Comparison of ENCODE assay signal across 1 cellular context in genomic region chr1:21022279-21023040, GRCh38.
A peak's percentile ranks its signal among the peaks of the same experiment; 100 is the strongest.
TF ChIP-seq lines count a peak whose summit lies in the region.

No MANE protein-coding gene starts in this region.

TF ChIP-seq in HepG2, 621 proteins besides CTCF, POLR2A, EP300 and RAD21 (continued from another document and continues in another):
- TF ChIP-seq ZNF580 (CRISPR knock-in tag; IDR thresholded peaks at IDR 0.05; ENCODE audit: borderline replicate concordance, low read depth) = 0 out of 2 replicates have a peak, but pooled peaks have one; percentile 28
- TF ChIP-seq TAF15 (IDR thresholded peaks at IDR 0.05; ENCODE audit: low read depth, low read length, poor library complexity, severe bottlenecking) = no peak
- TF ChIP-seq NFYC (CRISPR knock-in tag; IDR thresholded peaks at IDR 0.05) = no peak
- TF ChIP-seq NCOA5 (CRISPR knock-in tag; IDR thresholded peaks at IDR 0.05) = no peak
- no peak; the same call in 1 of the 2 replicates for TF ChIP-seq NFE2L1 (CRISPR knock-in tag; IDR thresholded peaks at IDR 0.05; ENCODE audit: borderline replicate concordance)
- no peak for TF ChIP-seq MYNN (CRISPR knock-in tag; IDR thresholded peaks at IDR 0.05; ENCODE audit: low read depth)
- TF ChIP-seq, protein P1, sequence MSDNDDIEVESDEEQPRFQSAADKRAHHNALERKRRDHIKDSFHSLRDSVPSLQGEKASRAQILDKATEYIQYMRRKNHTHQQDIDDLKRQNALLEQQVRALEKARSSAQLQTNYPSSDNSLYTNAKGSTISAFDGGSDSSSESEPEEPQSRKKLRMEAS (IDR thresholded peaks at IDR 0.05) = no peak
- TF ChIP-seq ZC3H13 (CRISPR knock-in tag; IDR thresholded peaks at IDR 0.05) = no peak
- no peak for TF ChIP-seq MTERF4 (CRISPR knock-in tag; IDR thresholded peaks at IDR 0.05)
- no peak for TF ChIP-seq ZSCAN22 (CRISPR knock-in tag; IDR thresholded peaks at IDR 0.05)
- TF ChIP-seq, protein P2, sequence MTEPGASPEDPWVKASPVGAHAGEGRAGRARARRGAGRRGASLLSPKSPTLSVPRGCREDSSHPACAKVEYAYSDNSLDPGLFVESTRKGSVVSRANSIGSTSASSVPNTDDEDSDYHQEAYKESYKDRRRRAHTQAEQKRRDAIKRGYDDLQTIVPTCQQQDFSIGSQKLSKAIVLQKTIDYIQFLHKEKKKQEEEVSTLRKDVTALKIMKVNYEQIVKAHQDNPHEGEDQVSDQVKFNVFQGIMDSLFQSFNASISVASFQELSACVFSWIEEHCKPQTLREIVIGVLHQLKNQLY (CRISPR knock-in tag; IDR thresholded peaks at IDR 0.05) = peak; percentile 73
- TF ChIP-seq ZNF891 (CRISPR knock-in tag; IDR thresholded peaks at IDR 0.05) = no peak
- no peak for TF ChIP-seq PRDM10 (CRISPR knock-in tag; IDR thresholded peaks at IDR 0.05; ENCODE audit: low read depth)
- no peak for TF ChIP-seq ZNF552 (CRISPR knock-in tag; IDR thresholded peaks at IDR 0.05; ENCODE audit: borderline replicate concordance)
- TF ChIP-seq SP140L (CRISPR knock-in tag; IDR thresholded peaks at IDR 0.05; ENCODE audit: borderline replicate concordance) = no peak
- no peak for TF ChIP-seq RELA (CRISPR knock-in tag; IDR thresholded peaks at IDR 0.05)
- no peak for TF ChIP-seq XBP1 (CRISPR knock-in tag; IDR thresholded peaks at IDR 0.05)
- no peak for TF ChIP-seq MNT (IDR thresholded peaks at IDR 0.05)
- no peak for TF ChIP-seq ZHX1 (CRISPR knock-in tag; IDR thresholded peaks at IDR 0.05; ENCODE audit: low read depth)
- peak; percentile 77; the same call in 1 of the 2 replicates for TF ChIP-seq ZNF335 (CRISPR knock-in tag; IDR thresholded peaks at IDR 0.05)
- no peak for TF ChIP-seq ZNF180 (CRISPR knock-in tag; IDR thresholded peaks at IDR 0.05; ENCODE audit: borderline replicate concordance, low read depth)
- TF ChIP-seq, protein P3, sequence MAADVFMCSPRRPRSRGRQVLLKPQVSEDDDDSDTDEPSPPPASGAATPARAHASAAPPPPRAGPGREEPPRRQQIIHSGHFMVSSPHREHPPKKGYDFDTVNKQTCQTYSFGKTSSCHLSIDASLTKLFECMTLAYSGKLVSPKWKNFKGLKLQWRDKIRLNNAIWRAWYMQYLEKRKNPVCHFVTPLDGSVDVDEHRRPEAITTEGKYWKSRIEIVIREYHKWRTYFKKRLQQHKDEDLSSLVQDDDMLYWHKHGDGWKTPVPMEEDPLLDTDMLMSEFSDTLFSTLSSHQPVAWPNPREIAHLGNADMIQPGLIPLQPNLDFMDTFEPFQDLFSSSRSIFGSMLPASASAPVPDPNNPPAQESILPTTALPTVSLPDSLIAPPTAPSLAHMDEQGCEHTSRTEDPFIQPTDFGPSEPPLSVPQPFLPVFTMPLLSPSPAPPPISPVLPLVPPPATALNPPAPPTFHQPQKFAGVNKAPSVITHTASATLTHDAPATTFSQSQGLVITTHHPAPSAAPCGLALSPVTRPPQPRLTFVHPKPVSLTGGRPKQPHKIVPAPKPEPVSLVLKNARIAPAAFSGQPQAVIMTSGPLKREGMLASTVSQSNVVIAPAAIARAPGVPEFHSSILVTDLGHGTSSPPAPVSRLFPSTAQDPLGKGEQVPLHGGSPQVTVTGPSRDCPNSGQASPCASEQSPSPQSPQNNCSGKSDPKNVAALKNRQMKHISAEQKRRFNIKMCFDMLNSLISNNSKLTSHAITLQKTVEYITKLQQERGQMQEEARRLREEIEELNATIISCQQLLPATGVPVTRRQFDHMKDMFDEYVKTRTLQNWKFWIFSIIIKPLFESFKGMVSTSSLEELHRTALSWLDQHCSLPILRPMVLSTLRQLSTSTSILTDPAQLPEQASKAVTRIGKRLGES (CRISPR knock-in tag; IDR thresholded peaks at IDR 0.05; ENCODE audit: borderline replicate concordance) = no peak
- TF ChIP-seq SP2 (CRISPR knock-in tag; IDR thresholded peaks at IDR 0.05) = no peak
- peak; percentile 67 for TF ChIP-seq TBX2 (CRISPR knock-in tag; IDR thresholded peaks at IDR 0.05; ENCODE audit: borderline replicate concordance)
- TF ChIP-seq, protein P4, sequence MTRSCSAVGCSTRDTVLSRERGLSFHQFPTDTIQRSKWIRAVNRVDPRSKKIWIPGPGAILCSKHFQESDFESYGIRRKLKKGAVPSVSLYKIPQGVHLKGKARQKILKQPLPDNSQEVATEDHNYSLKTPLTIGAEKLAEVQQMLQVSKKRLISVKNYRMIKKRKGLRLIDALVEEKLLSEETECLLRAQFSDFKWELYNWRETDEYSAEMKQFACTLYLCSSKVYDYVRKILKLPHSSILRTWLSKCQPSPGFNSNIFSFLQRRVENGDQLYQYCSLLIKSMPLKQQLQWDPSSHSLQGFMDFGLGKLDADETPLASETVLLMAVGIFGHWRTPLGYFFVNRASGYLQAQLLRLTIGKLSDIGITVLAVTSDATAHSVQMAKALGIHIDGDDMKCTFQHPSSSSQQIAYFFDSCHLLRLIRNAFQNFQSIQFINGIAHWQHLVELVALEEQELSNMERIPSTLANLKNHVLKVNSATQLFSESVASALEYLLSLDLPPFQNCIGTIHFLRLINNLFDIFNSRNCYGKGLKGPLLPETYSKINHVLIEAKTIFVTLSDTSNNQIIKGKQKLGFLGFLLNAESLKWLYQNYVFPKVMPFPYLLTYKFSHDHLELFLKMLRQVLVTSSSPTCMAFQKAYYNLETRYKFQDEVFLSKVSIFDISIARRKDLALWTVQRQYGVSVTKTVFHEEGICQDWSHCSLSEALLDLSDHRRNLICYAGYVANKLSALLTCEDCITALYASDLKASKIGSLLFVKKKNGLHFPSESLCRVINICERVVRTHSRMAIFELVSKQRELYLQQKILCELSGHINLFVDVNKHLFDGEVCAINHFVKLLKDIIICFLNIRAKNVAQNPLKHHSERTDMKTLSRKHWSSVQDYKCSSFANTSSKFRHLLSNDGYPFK (CRISPR knock-in tag; IDR thresholded peaks at IDR 0.05; ENCODE audit: borderline replicate concordance) = no peak
- TF ChIP-seq, protein P5, sequence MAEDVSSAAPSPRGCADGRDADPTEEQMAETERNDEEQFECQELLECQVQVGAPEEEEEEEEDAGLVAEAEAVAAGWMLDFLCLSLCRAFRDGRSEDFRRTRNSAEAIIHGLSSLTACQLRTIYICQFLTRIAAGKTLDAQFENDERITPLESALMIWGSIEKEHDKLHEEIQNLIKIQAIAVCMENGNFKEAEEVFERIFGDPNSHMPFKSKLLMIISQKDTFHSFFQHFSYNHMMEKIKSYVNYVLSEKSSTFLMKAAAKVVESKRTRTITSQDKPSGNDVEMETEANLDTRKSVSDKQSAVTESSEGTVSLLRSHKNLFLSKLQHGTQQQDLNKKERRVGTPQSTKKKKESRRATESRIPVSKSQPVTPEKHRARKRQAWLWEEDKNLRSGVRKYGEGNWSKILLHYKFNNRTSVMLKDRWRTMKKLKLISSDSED (CRISPR knock-in tag; IDR thresholded peaks at IDR 0.05) = no peak
- TF ChIP-seq GLI4 (CRISPR knock-in tag; IDR thresholded peaks at IDR 0.05; ENCODE audit: borderline replicate concordance) = no peak
- no peak for TF ChIP-seq ZNF234 (CRISPR knock-in tag; conservative IDR thresholded peaks at IDR 0.05)
- TF ChIP-seq ZNF775 (CRISPR knock-in tag; IDR thresholded peaks at IDR 0.05; ENCODE audit: borderline replicate concordance) = 0 out of 2 replicates have a peak, but pooled peaks have one; percentile 49
- no peak for TF ChIP-seq SUZ12 (IDR thresholded peaks at IDR 0.05; ENCODE audit: low read depth, low read length)
- TF ChIP-seq ZNF556 (CRISPR knock-in tag; IDR thresholded peaks at IDR 0.05; ENCODE audit: borderline replicate concordance) = no peak
- no peak for TF ChIP-seq ARNT (IDR thresholded peaks at IDR 0.05)
- TF ChIP-seq HOXD1 (CRISPR knock-in tag; IDR thresholded peaks at IDR 0.05) = no peak
- TF ChIP-seq FOXO1 (CRISPR knock-in tag; IDR thresholded peaks at IDR 0.05) = peak; percentile 76; the same call in 1 of the 2 replicates
- no peak for TF ChIP-seq PAF1 (CRISPR knock-in tag; IDR thresholded peaks at IDR 0.05)
- TF ChIP-seq, protein P6, sequence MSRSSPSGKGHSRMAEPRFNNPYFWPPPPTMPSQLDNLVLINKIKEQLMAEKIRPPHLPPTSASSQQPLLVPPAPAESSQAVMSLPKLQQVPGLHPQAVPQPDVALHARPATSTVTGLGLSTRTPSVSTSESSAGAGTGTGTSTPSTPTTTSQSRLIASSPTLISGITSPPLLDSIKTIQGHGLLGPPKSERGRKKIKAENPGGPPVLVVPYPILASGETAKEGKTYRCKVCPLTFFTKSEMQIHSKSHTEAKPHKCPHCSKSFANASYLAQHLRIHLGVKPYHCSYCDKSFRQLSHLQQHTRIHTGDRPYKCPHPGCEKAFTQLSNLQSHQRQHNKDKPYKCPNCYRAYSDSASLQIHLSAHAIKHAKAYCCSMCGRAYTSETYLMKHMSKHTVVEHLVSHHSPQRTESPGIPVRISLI (CRISPR knock-in tag; IDR thresholded peaks at IDR 0.05; ENCODE audit: borderline replicate concordance) = no peak
